ENCODE assay signal across 14 cellular contexts in the genomic region with DNA sequence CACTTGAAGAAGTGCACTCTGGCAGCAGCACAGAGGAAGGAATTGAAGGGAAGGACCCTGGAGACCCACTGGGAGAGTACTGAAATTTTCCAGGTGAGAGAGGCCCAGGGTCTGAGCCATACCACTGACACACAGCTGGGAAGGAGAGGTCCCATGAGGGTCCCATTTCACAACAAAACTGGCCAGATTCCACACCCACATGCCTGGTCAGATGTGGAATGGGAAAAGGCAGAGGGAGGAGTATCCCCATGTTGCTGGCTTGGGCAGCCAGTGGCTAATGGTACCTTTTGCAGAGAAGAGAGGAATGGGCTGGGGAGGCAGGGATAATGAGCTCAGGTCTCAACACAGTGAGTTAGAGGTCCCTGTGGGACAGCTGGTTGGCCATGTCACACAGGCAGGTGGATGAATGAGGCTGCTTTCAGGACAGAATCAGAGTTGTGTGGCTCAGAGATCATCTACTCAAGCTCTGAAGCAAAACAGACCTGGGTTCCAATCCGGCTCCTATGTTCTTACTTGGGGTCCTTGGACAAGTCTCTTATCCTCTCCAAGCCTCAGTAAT.
"Had no signal": no experiment of that assay in that cellular context is flagged by ENCODE, and none has a peak within 500 bp of the region (broad histone marks: within the 10 kb centered on the region; RNA-seq: fewer than 3 reads in every experiment).

No MANE protein-coding gene starts in this region.

- H3K36me3 ChIP-seq: lower lobe of right lung, spleen, transverse colon had no signal

- DNase-seq: activated B cell treated with CpG ODN at 0.5 μM for 24 hours; activated CD4-positive, alpha-beta T cell treated with anti-CD3 and anti-CD28 coated beads, Interleukin-2, amount 50 U/mL, for 48 hours; activated gamma-delta T cell treated with Interleukin-2 at 50 U/mL for 16 hours; activated naive CD8-positive, alpha-beta T cell treated with anti-CD3 and anti-CD28 coated beads for 36 hours; activated T-cell treated with anti-CD3 and anti-CD28 coated beads, Interleukin-2, amount 50 U/mL, for 48 hours; effector CD4-positive, alpha-beta T cell; immature natural killer cell; lower lobe of right lung; spleen; stimulated activated CD4-positive, alpha-beta T cell treated with anti-CD3 and anti-CD28 coated beads, Interleukin-1b, Interleukin-23, amount 100 ng/mL, for 48 hours; T-helper 2 cell; transverse colon had no signal

- H3K27ac ChIP-seq: coronary artery, lower lobe of right lung, transverse colon had no signal

- H3K4me3 ChIP-seq: lower lobe of right lung, spleen, transverse colon had no signal

- H3K4me1 ChIP-seq: lower lobe of right lung had no signal

- H3K9me3 ChIP-seq: lower lobe of right lung had no signal

- ATAC-seq: stimulated activated memory B cell treated with anti-CD40 and anti-IgM and Interleukin-4, amounts not matched to agents 10 μg/mL and 1 μg/mL and 100 μg/mL, for 72 hours had no signal
